Comparison of ENCODE assay signal across 9 cellular contexts in genomic region chr17:36183811-36184765, GRCh38. TPM values are rescaled to one million over a fixed set of nuclear protein-coding genes. Genes with fewer than 3 reads are reported as not detected.
DNase-seq lines count a peak whose midpoint lies in the region; ATAC-seq and TF ChIP-seq lines count a peak whose summit lies in the region.
"Had no signal": no experiment of that assay in that cellular context is flagged by ENCODE, and none has a peak within 500 bp of the region (broad histone marks: within the 10 kb centered on the region; RNA-seq: fewer than 3 reads in every experiment).

No MANE protein-coding gene starts in this region.

- DNase-seq in GM19238 (ENCODE audit: insufficient read length, low spot score) = peak; percentile 49
- no peak for DNase-seq in activated CD4-positive, alpha-beta memory T cell treated with anti-CD3 and anti-CD28 coated beads, Interleukin-2, amount 10 ng/mL, durations not matched to agents 7 days and 5 days
- DNase-seq in gastrocnemius medialis = no peak
- DNase-seq in DMS153 (lab: John Stamatoyannopoulos, UW) = no peak
- DNase-seq: NCI-H774 had no signal

- no peaks in the 10 kb centered on the region for H3K9me3 Mint-ChIP-seq in activated CD4-positive, alpha-beta memory T cell treated with anti-CD3 and anti-CD28 coated beads, Interleukin-2, amount 10 ng/mL, durations not matched to agents 7 days and 5 days

- TF ChIP-seq CTCF in gastrocnemius medialis (IDR thresholded peaks at IDR 0.05 in 4 of 5, conservative IDR thresholded peaks at IDR 0.05 in 1 of 5) = no peak

- no peak for ATAC-seq in gastrocnemius medialis
- no peak for ATAC-seq in GM18519 (IDR thresholded peaks at IDR 0.05; ENCODE audit: low FRiP score, unreplicated experiment)
- ATAC-seq in HG03460 (IDR thresholded peaks at IDR 0.05; ENCODE audit: unreplicated experiment) = no peak
- no peak for ATAC-seq in HG02870 (IDR thresholded peaks at IDR 0.05; ENCODE audit: unreplicated experiment)

- intact Hi-C loops in gastrocnemius medialis (cut with DNase I; ENCODE audit: low total_unique reads) = no loop called here

- H3K27ac Mint-ChIP-seq in activated CD4-positive, alpha-beta memory T cell treated with anti-CD3 and anti-CD28 coated beads, Interleukin-2, amount 10 ng/mL, durations not matched to agents 7 days and 5 days = no peak overlapping the region

- H3K9ac ChIP-seq in iPS-18a (ENCODE audit: low read length) = no peak overlapping the region

- H3K36me3 Mint-ChIP-seq in activated CD4-positive, alpha-beta memory T cell treated with anti-CD3 and anti-CD28 coated beads, Interleukin-2, amount 10 ng/mL, durations not matched to agents 7 days and 5 days (ENCODE audit: low read depth) = no peaks in the 10 kb centered on the region

- peak overlapping the region; percentile 50 for H3K4me3 ChIP-seq in iPS-18a (ENCODE audit: low read length)
- H3K4me3 ChIP-seq in gastrocnemius medialis = peak overlapping the region in 3 of 4 donors; percentile 45 to 71 (median 50)

- H3K4me1 Mint-ChIP-seq in activated CD4-positive, alpha-beta memory T cell treated with anti-CD3 and anti-CD28 coated beads, Interleukin-2, amount 10 ng/mL, durations not matched to agents 7 days and 5 days = peaks cover 14% of the 10 kb centered on the region

- H3K9me3 ChIP-seq in iPS-18a (ENCODE audit: control insufficient read depth, low read depth, low read length) (no peaks in the 10 kb centered on the region), gastrocnemius medialis (no peaks in the 10 kb centered on the region)

- H3K27me3 ChIP-seq in iPS-18a (ENCODE audit: control insufficient read depth, insufficient read depth, low read length) = peaks cover 21% of the 10 kb centered on the region
- H3K27me3 ChIP-seq in gastrocnemius medialis = peaks cover 25 to 54% (median 40%) of the 10 kb centered on the region in 3 donors

- no peak overlapping the region for H3K27ac ChIP-seq in iPS-18a (ENCODE audit: low read length)
- H3K27ac ChIP-seq in gastrocnemius medialis = no peak overlapping the region

- H3K4me1 ChIP-seq in iPS-18a (ENCODE audit: control insufficient read depth, low read depth, low read length) (no peaks in the 10 kb centered on the region), gastrocnemius medialis (peaks cover 0 to 7% of the 10 kb centered on the region in 2 donors)

- in situ Hi-C loops in gastrocnemius medialis (cut with MboI; ENCODE audit: low sequenced_read_pairs in 4 of 4) = loop anchor here in 1 of 4 donors (10.0 kb wide), 1 partner anchor 69 kb away; no protein-coding TSS in a partner anchor

- CTCF ChIA-PET in activated CD4-positive, alpha-beta memory T cell treated with anti-CD3 and anti-CD28 coated beads, Interleukin-2, amount 10 ng/mL, durations not matched to agents 7 days and 5 days (lab: Charles Lee) = no interaction called here

- peaks cover 58% of the 10 kb centered on the region for H3K27me3 Mint-ChIP-seq in activated CD4-positive, alpha-beta memory T cell treated with anti-CD3 and anti-CD28 coated beads, Interleukin-2, amount 10 ng/mL, durations not matched to agents 7 days and 5 days

- H3K36me3 ChIP-seq in iPS-18a (ENCODE audit: control insufficient read depth, low read depth, low read length) = no peaks in the 10 kb centered on the region
- no peaks in the 10 kb centered on the region for H3K36me3 ChIP-seq in gastrocnemius medialis

- POLR2A ChIA-PET in activated CD4-positive, alpha-beta memory T cell treated with anti-CD3 and anti-CD28 coated beads, Interleukin-2, amount 10 ng/mL, durations not matched to agents 7 days and 5 days (lab: Charles Lee) = no interaction called here

- H3K4me3 Mint-ChIP-seq in activated CD4-positive, alpha-beta memory T cell treated with anti-CD3 and anti-CD28 coated beads, Interleukin-2, amount 10 ng/mL, durations not matched to agents 7 days and 5 days = peak overlapping the region; percentile 14

- no peak for TF ChIP-seq POLR2A in gastrocnemius medialis (IDR thresholded peaks at IDR 0.05)

RNA-seq across cellular contexts. Expression of gene TBC1D3B, which starts 7.7 kb away (rescaled TPM):
- 1 to 10 TPM; 6.8 to 9.5 TPM for total RNA-seq in activated CD4-positive, alpha-beta memory T cell treated with anti-CD3 and anti-CD28 coated beads, Interleukin-2, amount 10 ng/mL, durations not matched to agents 7 days and 5 days
- 1 to 10 TPM in 1 of 4 donors, under 1 TPM in 1, not detected in 2; 0.98 to 4.8 TPM for total RNA-seq in gastrocnemius medialis

RNA-seq across cellular contexts. Expression of gene CCL3L1, which starts 12.5 kb away (rescaled TPM):
- total RNA-seq in activated CD4-positive, alpha-beta memory T cell treated with anti-CD3 and anti-CD28 coated beads, Interleukin-2, amount 10 ng/mL, durations not matched to agents 7 days and 5 days = 1 to 10 TPM; 1.7 to 1.9 TPM
- total RNA-seq in gastrocnemius medialis = not detected

RNA-seq across cellular contexts. Expression of gene CCL4L2, which starts 26.8 kb away (rescaled TPM):
- 1 to 10 TPM; 3.6 to 4.0 TPM for total RNA-seq in activated CD4-positive, alpha-beta memory T cell treated with anti-CD3 and anti-CD28 coated beads, Interleukin-2, amount 10 ng/mL, durations not matched to agents 7 days and 5 days
- not detected for total RNA-seq in gastrocnemius medialis
